ENCODE assay signal across 8 cellular contexts in the genomic region with DNA sequence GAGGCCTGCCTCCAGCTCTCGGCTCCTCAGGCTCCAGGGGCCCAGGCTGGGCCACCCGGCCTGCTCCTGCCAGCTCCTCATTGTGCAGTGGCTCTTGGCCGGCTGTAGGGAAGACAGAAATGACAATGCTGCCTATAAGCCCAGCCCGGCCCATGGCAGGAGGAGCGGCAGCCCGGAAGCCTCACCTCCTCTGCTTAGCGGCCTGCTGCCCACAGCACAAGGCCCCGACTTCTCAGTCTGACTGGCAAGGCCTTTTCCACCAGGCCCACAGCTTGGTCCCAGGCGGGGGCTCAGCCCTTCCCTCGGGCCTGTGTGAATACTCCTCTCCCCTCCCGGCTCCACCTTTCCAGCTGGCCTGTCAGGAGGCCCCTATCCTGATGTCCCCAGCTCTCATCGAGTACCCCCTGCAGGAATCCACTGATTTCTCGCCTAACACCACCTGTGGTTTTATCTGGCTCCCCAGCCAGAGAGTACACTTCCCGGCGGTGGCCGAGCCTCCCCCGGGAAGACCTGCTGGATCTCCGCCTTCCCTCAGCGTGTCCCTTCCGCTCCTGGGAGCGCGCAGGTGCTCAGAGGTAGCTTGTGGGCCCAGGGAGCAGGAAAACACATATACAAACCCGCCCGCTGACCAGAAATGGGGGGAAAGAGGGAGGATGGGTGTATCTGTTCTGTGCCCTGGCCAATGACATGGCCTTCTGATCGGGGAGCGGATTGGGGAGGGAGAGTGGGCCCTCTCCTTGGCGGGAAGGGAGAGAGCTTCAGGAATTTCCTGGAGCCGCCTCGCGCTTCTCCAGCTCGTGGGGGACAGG. TPM values are rescaled to one million over a fixed set of nuclear protein-coding genes. Genes with fewer than 3 reads are reported as not detected.
DNase-seq lines count a peak whose midpoint lies in the region; ATAC-seq and TF ChIP-seq lines count a peak whose summit lies in the region.

No MANE protein-coding gene starts in this region.

- POLR2A ChIA-PET in activated naive CD8-positive, alpha-beta T cell treated with anti-CD3 and anti-CD28 coated beads, Interleukin-2, amount 10 ng/mL, durations not matched to agents 7 days and 5 days (lab: Charles Lee): interaction anchor here (0.5 to 1.5 kb wide), 9 partner anchors 14 to 1660 kb away, joined by 3 to 8 read pairs (median 3); a partner anchor contains a TSS

- peaks cover 4% of the 10 kb centered on the region for H3K4me1 Mint-ChIP-seq in activated naive CD8-positive, alpha-beta T cell treated with anti-CD3 and anti-CD28 coated beads, Interleukin-2, amount 10 ng/mL, durations not matched to agents 7 days and 5 days

- peak overlapping the region; percentile 95 for H3K4me3 Mint-ChIP-seq in activated naive CD8-positive, alpha-beta T cell treated with anti-CD3 and anti-CD28 coated beads, Interleukin-2, amount 10 ng/mL, durations not matched to agents 7 days and 5 days

- peaks cover 23% of the 10 kb centered on the region for H3K36me3 Mint-ChIP-seq in activated naive CD8-positive, alpha-beta T cell treated with anti-CD3 and anti-CD28 coated beads, Interleukin-2, amount 10 ng/mL, durations not matched to agents 7 days and 5 days

- H3K27ac ChIP-seq in right atrium auricular region (peak overlapping the region; percentile 87 to 89), sigmoid colon (peak overlapping the region; percentile 86 to 88 (median 88))

- no peaks in the 10 kb centered on the region for H3K9me3 Mint-ChIP-seq in activated naive CD8-positive, alpha-beta T cell treated with anti-CD3 and anti-CD28 coated beads, Interleukin-2, amount 10 ng/mL, durations not matched to agents 7 days and 5 days

- H3K27ac Mint-ChIP-seq in activated naive CD8-positive, alpha-beta T cell treated with anti-CD3 and anti-CD28 coated beads, Interleukin-2, amount 10 ng/mL, durations not matched to agents 7 days and 5 days: peak overlapping the region; percentile 94

- H3K27me3 ChIP-seq in right atrium auricular region: no peaks in the 10 kb centered on the region
- H3K27me3 ChIP-seq in sigmoid colon: no peaks in the 10 kb centered on the region

- H3K27me3 Mint-ChIP-seq in activated naive CD8-positive, alpha-beta T cell treated with anti-CD3 and anti-CD28 coated beads, Interleukin-2, amount 10 ng/mL, durations not matched to agents 7 days and 5 days: no peaks in the 10 kb centered on the region

- WGBS in sigmoid colon, 2 donors: 4 to 18% methylated on average over 31 of the region's 31 CpGs

- H3K36me3 ChIP-seq in right atrium auricular region (peaks cover 20% of the 10 kb centered on the region), sigmoid colon (peaks cover 9 to 44% (median 13%) of the 10 kb centered on the region in 4 donors)

- peak overlapping the region; percentile 69 to 91 for H3K4me3 ChIP-seq in right atrium auricular region
- peak overlapping the region; percentile 72 to 93 (median 80) for H3K4me3 ChIP-seq in sigmoid colon

- intact Hi-C loops in sigmoid colon (cut with DNase I): loop anchor here (5.0 kb wide), 1 partner anchor 46 kb away; a partner anchor contains a TSS

- no peak for TF ChIP-seq POLR2A in sigmoid colon (IDR thresholded peaks at IDR 0.05)

- no peak for TF ChIP-seq EP300 in sigmoid colon (IDR thresholded peaks at IDR 0.05)

- TF ChIP-seq CTCF in right atrium auricular region (IDR thresholded peaks at IDR 0.05): no peak
- no peak for TF ChIP-seq CTCF in sigmoid colon (IDR thresholded peaks at IDR 0.05)

- H3K4me1 ChIP-seq in right atrium auricular region: peaks cover 0 to 20% of the 10 kb centered on the region in 2 donors
- peaks cover 0 to 19% (median 13%) of the 10 kb centered on the region in 4 donors for H3K4me1 ChIP-seq in sigmoid colon

- ATAC-seq in HG02870 (IDR thresholded peaks at IDR 0.05; ENCODE audit: unreplicated experiment) (peak; percentile 15), HG02884 (IDR thresholded peaks at IDR 0.05; ENCODE audit: unreplicated experiment) (no peak)
- peak; percentile 32 for ATAC-seq in activated naive CD8-positive, alpha-beta T cell treated with anti-CD3 and anti-CD28 coated beads, Interleukin-2, amount 10 ng/mL, durations not matched to agents 7 days and 5 days (ENCODE audit: low read depth)

- DNase-seq in DMS153 (lab: John Stamatoyannopoulos, UW) (peak; percentile 24), DMS153 treated with DMSO at 0.1 percent for 48 hours (lab: John Stamatoyannopoulos, UW; ENCODE audit: unreplicated experiment) (no peak), NCI-H69 (lab: John Stamatoyannopoulos, UW) (peak; percentile 87), right atrium auricular region (ENCODE audit: low spot score) (no peak), sigmoid colon (no peak)
- DNase-seq in activated naive CD8-positive, alpha-beta T cell treated with anti-CD3 and anti-CD28 coated beads, Interleukin-2, amount 10 ng/mL, durations not matched to agents 7 days and 5 days: peak; percentile 57

- H3K9me3 ChIP-seq in right atrium auricular region (no peaks in the 10 kb centered on the region), sigmoid colon (no peaks in the 10 kb centered on the region)

RNA-seq across cellular contexts. Expression of a gene that starts 1.0 kb away (rescaled TPM):
- total RNA-seq in activated naive CD8-positive, alpha-beta T cell treated with anti-CD3 and anti-CD28 coated beads, Interleukin-2, amount 10 ng/mL, durations not matched to agents 7 days and 5 days: 10 to 100 TPM; 58.1 to 59.2 TPM
- total RNA-seq in right atrium auricular region (10 to 100 TPM; 43.8 to 48.0 TPM), sigmoid colon (10 to 100 TPM; 56.0 to 86.1 (median 73.6) TPM)
- polyA plus RNA-seq in sigmoid colon: 10 to 100 TPM; 16.8 to 74.3 (median 19.9) TPM

RNA-seq across cellular contexts. Expression of a gene that starts 5.8 kb away (rescaled TPM):
- 10 to 100 TPM; 44.3 to 44.4 TPM for total RNA-seq in activated naive CD8-positive, alpha-beta T cell treated with anti-CD3 and anti-CD28 coated beads, Interleukin-2, amount 10 ng/mL, durations not matched to agents 7 days and 5 days
- total RNA-seq in right atrium auricular region: 10 to 100 TPM; 17.4 to 21.4 TPM
- total RNA-seq in sigmoid colon: 10 to 100 TPM; 17.1 to 31.7 (median 22.6) TPM
- polyA plus RNA-seq in sigmoid colon: 10 to 100 TPM; 47.4 to 92.5 (median 47.9) TPM

RNA-seq across cellular contexts. Expression of a gene that starts 30.2 kb away (rescaled TPM):
- 1 to 10 TPM; 2.1 to 2.5 TPM for total RNA-seq in activated naive CD8-positive, alpha-beta T cell treated with anti-CD3 and anti-CD28 coated beads, Interleukin-2, amount 10 ng/mL, durations not matched to agents 7 days and 5 days
- 10 to 100 TPM; 18.9 to 25.9 TPM for total RNA-seq in right atrium auricular region
- total RNA-seq in sigmoid colon: 1 to 10 TPM; 5.4 to 9.4 (median 8.4) TPM
- 10 to 100 TPM in 1 of 3 donors, 1 to 10 TPM in 2; 2.4 to 10.5 (median 2.5) TPM for polyA plus RNA-seq in sigmoid colon

RNA-seq across cellular contexts. Expression of a gene that starts 35.5 kb away (rescaled TPM):
- total RNA-seq in activated naive CD8-positive, alpha-beta T cell treated with anti-CD3 and anti-CD28 coated beads, Interleukin-2, amount 10 ng/mL, durations not matched to agents 7 days and 5 days: 1 to 10 TPM; 1.9 to 2.4 TPM
- under 1 TPM in 1 of 2 donors, not detected in 1; 0.16 TPM for total RNA-seq in right atrium auricular region
- under 1 TPM in 1 of 4 donors, not detected in 3; 0.36 TPM for total RNA-seq in sigmoid colon
- 1 to 10 TPM in 1 of 3 donors, not detected in 2; 2.1 TPM for polyA plus RNA-seq in sigmoid colon

RNA-seq across cellular contexts. Expression of a gene that starts 43.9 kb away (rescaled TPM):
- total RNA-seq in activated naive CD8-positive, alpha-beta T cell treated with anti-CD3 and anti-CD28 coated beads, Interleukin-2, amount 10 ng/mL, durations not matched to agents 7 days and 5 days: 10 to 100 TPM; 21.3 to 21.7 TPM
- 10 to 100 TPM; 18.7 to 24.7 TPM for total RNA-seq in right atrium auricular region
- total RNA-seq in sigmoid colon: 10 to 100 TPM in 2 of 4 donors, 1 to 10 TPM in 2; 9.1 to 12.5 (median 10.3) TPM
- polyA plus RNA-seq in sigmoid colon: 10 to 100 TPM in 2 of 3 donors, 1 to 10 TPM in 1; 7.2 to 14.4 (median 11.3) TPM

Comparison
In these comparisons a context has a peak if more than half of its experiments do, and no peak if none do; other contexts are left out.
1. DNase-seq: peak in DMS153 (single experiment), NCI-H69 (single experiment) and activated naive CD8-positive, alpha-beta T cell treated with anti-CD3 and anti-CD28 coated beads, Interleukin-2, amount 10 ng/mL, durations not matched to agents 7 days and 5 days (single experiment); none in DMS153 treated with DMSO at 0.1 percent for 48 hours (single experiment), right atrium auricular region (single experiment) and sigmoid colon (single experiment).